Comparison of ENCODE assay signal across 18 cellular contexts in genomic region chr6:86017236-86017635, GRCh38.
DNase-seq lines count a peak whose midpoint lies in the region; ATAC-seq, FAIRE-seq and TF ChIP-seq lines count a peak whose summit lies in the region.
"Had no signal": no experiment of that assay in that cellular context is flagged by ENCODE, and none has a peak within 500 bp of the region (broad histone marks: within the 10 kb centered on the region; RNA-seq: fewer than 3 reads in every experiment).

No MANE protein-coding gene starts in this region.

- no peak overlapping the region for H3K4me3 ChIP-seq in heart right ventricle
- no peak overlapping the region for H3K4me3 ChIP-seq in effector memory CD4-positive, alpha-beta T cell (ENCODE audit: insufficient read depth, low read depth, low read length, poor library complexity, severe bottlenecking)
- H3K4me3 ChIP-seq: esophagus muscularis mucosa, ovary, spleen had no signal

- H3K4me3 Mint-ChIP-seq in chondrocyte (ENCODE audit: unreplicated experiment) = no peak overlapping the region
- H3K4me3 Mint-ChIP-seq: activated naive CD4-positive, alpha-beta T cell treated with anti-CD3 and anti-CD28 coated beads for 36 hours; central memory CD8-positive, alpha-beta T cell had no signal

- WGBS in heart right ventricle, 2 donors = 59 to 65% methylated on average over 1 of the region's 1 CpG

- TF ChIP-seq POLR2A in GM12891 (IDR thresholded peaks at IDR 0.05; ENCODE audit: low read depth, low read length) = no peak

- H3K9me3 ChIP-seq in heart right ventricle = no peaks in the 10 kb centered on the region
- H3K9me3 ChIP-seq in effector memory CD4-positive, alpha-beta T cell (ENCODE audit: control insufficient read depth, low read length) = no peaks in the 10 kb centered on the region
- H3K9me3 ChIP-seq: esophagus muscularis mucosa, ovary, spleen had no signal

- peaks cover 3% of the 10 kb centered on the region for H3K27me3 Mint-ChIP-seq in chondrocyte (ENCODE audit: low read depth)
- H3K27me3 Mint-ChIP-seq: central memory CD8-positive, alpha-beta T cell had no signal

- DNase-seq in GM12891 (ENCODE audit: insufficient read length, low spot score) (no peak), heart right ventricle (no peak), cerebellar cortex (ENCODE audit: low spot score) (no peak), chondrocyte (ENCODE audit: low spot score) (no peak)
- DNase-seq in effector memory CD4-positive, alpha-beta T cell = no peak
- DNase-seq: activated CD4-positive, alpha-beta T cell treated with anti-CD3 and anti-CD28 coated beads, Interleukin-2, amount 50 U/mL, for 4 hours; activated naive CD4-positive, alpha-beta T cell treated with anti-CD3 and anti-CD28 coated beads for 36 hours; DMS 273 treated with DMSO at 0.1 percent for 48 hours; NCI-H1048; ovary; RPMI8226; spleen had no signal

- H3K9me3 Mint-ChIP-seq in chondrocyte (ENCODE audit: low read depth) = peaks cover 2% of the 10 kb centered on the region
- H3K9me3 Mint-ChIP-seq: central memory CD8-positive, alpha-beta T cell had no signal

- TF ChIP-seq CTCF in heart right ventricle (IDR thresholded peaks at IDR 0.05) = no peak
- TF ChIP-seq CTCF in chondrocyte (IDR thresholded peaks at IDR 0.05) = no peak

- H3K27ac ChIP-seq in heart right ventricle = no peak overlapping the region
- H3K27ac ChIP-seq in effector memory CD4-positive, alpha-beta T cell (ENCODE audit: insufficient read depth, low read length, poor library complexity, severe bottlenecking) = no peak overlapping the region
- H3K27ac ChIP-seq: esophagus muscularis mucosa, ovary, spleen had no signal

- no peak for FAIRE-seq in GM12891 (lab: Jason Lieb, UNC)
- FAIRE-seq: HTR-8/SVneo had no signal

- no peaks in the 10 kb centered on the region for H3K4me1 ChIP-seq in heart right ventricle
- H3K4me1 ChIP-seq in effector memory CD4-positive, alpha-beta T cell (ENCODE audit: control insufficient read depth, insufficient read depth, low read length, poor library complexity, severe bottlenecking) = no peaks in the 10 kb centered on the region
- H3K4me1 ChIP-seq: spleen had no signal

- no peaks in the 10 kb centered on the region for H3K4me1 Mint-ChIP-seq in chondrocyte (ENCODE audit: low read depth)
- H3K4me1 Mint-ChIP-seq: central memory CD8-positive, alpha-beta T cell had no signal

- ATAC-seq in GM19351 (IDR thresholded peaks at IDR 0.05; ENCODE audit: unreplicated experiment) (peak; percentile 79), HG02588 (IDR thresholded peaks at IDR 0.05; ENCODE audit: unreplicated experiment) (peak; percentile 86), HG03342 (IDR thresholded peaks at IDR 0.05; ENCODE audit: unreplicated experiment) (peak; percentile 70), heart right ventricle (no peak)

- no peaks in the 10 kb centered on the region for H3K36me3 ChIP-seq in heart right ventricle
- H3K36me3 ChIP-seq in effector memory CD4-positive, alpha-beta T cell (ENCODE audit: control insufficient read depth, insufficient read depth, low read length) = no peaks in the 10 kb centered on the region
- H3K36me3 ChIP-seq: esophagus muscularis mucosa, ovary, spleen had no signal

- no peaks in the 10 kb centered on the region for H3K36me3 Mint-ChIP-seq in chondrocyte (ENCODE audit: low read depth)

- no peaks in the 10 kb centered on the region for H3K27me3 ChIP-seq in heart right ventricle
- H3K27me3 ChIP-seq in effector memory CD4-positive, alpha-beta T cell (replicated peaks; ENCODE audit: control insufficient read depth, insufficient read depth, low read length, poor library complexity, severe bottlenecking) = no peaks in the 10 kb centered on the region
- H3K27me3 ChIP-seq: esophagus muscularis mucosa, ovary, spleen had no signal

- no peak overlapping the region for H3K27ac Mint-ChIP-seq in chondrocyte (ENCODE audit: unreplicated experiment)
- H3K27ac Mint-ChIP-seq: activated naive CD4-positive, alpha-beta T cell treated with anti-CD3 and anti-CD28 coated beads for 36 hours had no signal

- intact Hi-C loops in heart right ventricle (cut with DNase I) = no loop called here

TF ChIP-seq in GM12891, 5 proteins besides CTCF, POLR2A, EP300 and RAD21:
- TF ChIP-seq POU2F2 (IDR thresholded peaks at IDR 0.05; ENCODE audit: low read depth, low read length) (0 out of 2 replicates have a peak, but pooled peaks have one; percentile 18), PAX5 (IDR thresholded peaks at IDR 0.05; ENCODE audit: insufficient read depth, low read length, severe bottlenecking) (no peak)

Comparison
In these comparisons a context has a peak if more than half of its experiments do, and no peak if none do; other contexts are left out.
1. ATAC-seq: peak in GM19351 (single experiment), HG02588 (single experiment) and HG03342 (single experiment); none in heart right ventricle (0 of 8).